ENCODE assay signal across 1 cellular context in the genomic region with DNA sequence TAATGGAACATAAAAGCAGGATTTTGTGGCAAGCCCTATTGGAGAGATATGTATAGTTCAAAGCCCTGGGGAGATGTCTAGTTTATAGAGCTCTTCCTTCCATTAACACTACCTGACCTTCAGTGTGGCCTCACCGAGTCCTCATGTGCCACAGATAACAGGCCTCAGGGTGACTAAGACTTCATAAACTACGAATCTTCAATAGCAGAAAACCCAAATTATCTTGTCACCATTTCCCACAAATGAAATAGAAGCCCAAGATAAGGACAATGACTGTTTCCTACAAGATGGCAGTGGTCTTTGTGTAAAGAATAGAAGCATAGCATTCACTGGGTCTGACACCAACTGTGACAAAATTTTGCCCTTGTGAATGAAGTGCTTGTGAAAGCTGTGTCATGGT.
TF ChIP-seq lines count a peak whose summit lies in the region.

No MANE protein-coding gene starts in this region.

TF ChIP-seq in H1, 55 proteins besides CTCF, POLR2A, EP300 and RAD21 (continued from another document):
- TF ChIP-seq RNF2 (IDR thresholded peaks at IDR 0.05; ENCODE audit: borderline replicate concordance, low read depth, low read length, missing control alignments, poor library complexity, severe bottlenecking) (no peak), TAF1 (IDR thresholded peaks at IDR 0.05; ENCODE audit: low read depth, low read length) (no peak), CEBPB (IDR thresholded peaks at IDR 0.05; ENCODE audit: low read depth, low read length) (no peak), EGR1 (IDR thresholded peaks at IDR 0.05; ENCODE audit: borderline replicate concordance, low read depth, low read length) (no peak), NANOG (IDR thresholded peaks at IDR 0.05; ENCODE audit: insufficient read depth, low read depth, low read length, poor library complexity, severe bottlenecking) (no peak)
TF ChIP-seq in H1: peak in this region for 0.
